Comparison of ENCODE assay signal across 18 cellular contexts in the genomic region with DNA sequence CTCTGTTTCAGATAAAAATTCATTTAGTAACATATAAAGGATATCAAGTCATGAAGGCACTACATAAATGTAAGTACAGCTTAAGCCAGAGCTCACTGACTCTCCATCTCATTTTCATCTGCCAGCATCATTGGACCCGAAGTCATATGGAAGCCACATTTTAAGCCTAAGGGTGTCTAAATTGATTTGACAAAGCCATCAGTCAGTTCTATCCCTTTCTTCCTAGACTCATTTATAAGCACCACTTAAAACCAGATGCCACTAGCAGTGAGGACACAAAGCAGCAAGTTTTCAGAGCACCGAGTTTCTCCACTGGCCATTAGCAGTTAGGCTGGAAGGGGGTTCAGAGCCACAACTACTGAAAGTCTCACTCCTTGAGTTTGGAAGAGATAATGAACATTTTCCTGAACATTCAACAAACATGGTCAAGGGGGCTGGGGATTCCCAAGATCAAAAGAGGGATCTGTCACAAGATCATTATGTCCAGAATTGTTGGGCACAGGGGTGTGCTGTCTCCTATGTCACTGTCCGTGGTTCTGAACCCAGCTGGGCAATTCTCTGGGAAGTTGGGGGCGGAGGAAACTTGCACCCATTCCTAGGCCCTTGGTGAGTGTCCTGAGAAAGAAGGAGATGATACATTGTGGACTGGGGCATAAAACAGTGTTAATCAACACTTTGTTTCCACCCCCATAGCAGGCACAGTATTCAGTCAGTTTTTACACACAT.
A peak's percentile ranks its signal among the peaks of the same experiment; 100 is the strongest.
DNase-seq lines count a peak whose midpoint lies in the region; ATAC-seq and TF ChIP-seq lines count a peak whose summit lies in the region.
"Had no signal": no experiment of that assay in that cellular context is flagged by ENCODE, and none has a peak within 500 bp of the region (broad histone marks: within the 10 kb centered on the region; RNA-seq: fewer than 3 reads in every experiment).

No MANE protein-coding gene starts in this region.

- H3K27me3 ChIP-seq in adipocyte (replicated peaks; ENCODE audit: control insufficient read depth, insufficient read depth, low read length): no peaks in the 10 kb centered on the region
- H3K27me3 ChIP-seq: BLaER1 treated with 17β-estradiol and CSF1 and Interleukin-3, amounts not matched to agents 10 nM and 100 nM had no signal

- H3K36me3 ChIP-seq in adipocyte (ENCODE audit: control insufficient read depth, insufficient read depth, low read length, severe bottlenecking): no peaks in the 10 kb centered on the region
- H3K36me3 ChIP-seq: BLaER1 treated with 17β-estradiol and CSF1 and Interleukin-3, amounts not matched to agents 10 nM and 100 nM; gastroesophageal sphincter; lower lobe of right lung had no signal

- peaks cover 47% of the 10 kb centered on the region for H3K4me1 ChIP-seq in adipocyte (ENCODE audit: control insufficient read depth, insufficient read depth, low read length)
- H3K4me1 ChIP-seq: BLaER1 treated with 17β-estradiol and CSF1 and Interleukin-3, amounts not matched to agents 10 nM and 100 nM had no signal

- no peak for ATAC-seq in GM18502 (IDR thresholded peaks at IDR 0.05; ENCODE audit: poor library complexity, unreplicated experiment)
- ATAC-seq: gastroesophageal sphincter; stimulated activated naive CD8-positive, alpha-beta T cell treated with anti-CD3 and anti-CD28 coated beads, Interleukin-15, amount 100 ng/mL, for 72 hours; T-helper 17 cell had no signal

- CTCF ChIA-PET in HEK293T (lab: Yijun Ruan, JAX): interaction anchor here (1.0 to 1.3 kb wide), 3 partner anchors 58 to 117 kb away, joined by 3 read pairs; no protein-coding TSS in a partner anchor

- POLR2A ChIA-PET in HEK293T (lab: Yijun Ruan, JAX): no interaction called here

- H3K4me3 ChIP-seq in adipocyte (ENCODE audit: low read length): no peak overlapping the region
- H3K4me3 ChIP-seq: BLaER1 treated with 17β-estradiol and CSF1 and Interleukin-3, amounts not matched to agents 10 nM and 100 nM; gastroesophageal sphincter; lower lobe of right lung had no signal

- H3K9ac ChIP-seq in adipocyte (ENCODE audit: low read length): no peak overlapping the region
- H3K9ac ChIP-seq: BLaER1 treated with 17β-estradiol and CSF1 and Interleukin-3, amounts not matched to agents 10 nM and 100 nM had no signal

- H3K9me3 ChIP-seq in adipocyte (ENCODE audit: control insufficient read depth, low read length): no peaks in the 10 kb centered on the region
- H3K9me3 ChIP-seq: gastroesophageal sphincter, lower lobe of right lung had no signal

- DNase-seq in AG08396 (ENCODE audit: low spot score) (peak; percentile 17), HEK293T (ENCODE audit: extremely low spot score) (peak; percentile 13), adipocyte (ENCODE audit: low read depth) (peak; percentile 62), iris pigment epithelial cell (ENCODE audit: low read depth) (peak; percentile 31), pons (ENCODE audit: low spot score) (no peak), NCI-H524 (lab: John Stamatoyannopoulos, UW) (no peak), NCI-H2196 treated with DMSO at 0.1 percent for 48 hours (lab: John Stamatoyannopoulos, UW; ENCODE audit: unreplicated experiment) (no peak)
- DNase-seq: activated CD4-positive, alpha-beta T cell treated with anti-CD3 and anti-CD28 coated beads, Interleukin-2, amount 50 U/mL, for 48 hours; activated naive CD4-positive, alpha-beta T cell treated with anti-CD3 and anti-CD28 coated beads for 36 hours; lower lobe of right lung; NCI-H1436 treated with DMSO at 0.1 percent for 48 hours; posterior cingulate gyrus; stimulated activated CD4-positive, alpha-beta T cell treated with anti-CD3 and anti-CD28 coated beads, Interleukin-4, amount 100 ng/mL, for 4 hours; stimulated activated naive CD8-positive, alpha-beta T cell treated with anti-CD3 and anti-CD28 coated beads, Interleukin-15, amount 100 ng/mL, for 72 hours; T-helper 17 cell had no signal

TF ChIP-seq in HEK293T, 16 proteins besides CTCF, POLR2A, EP300 and RAD21:
- TF ChIP-seq TARDBP (IDR thresholded peaks at IDR 0.05): no peak

Comparison
In these comparisons a context has a peak if more than half of its experiments do, and no peak if none do; other contexts are left out.
1. DNase-seq: peak in AG08396 (single experiment), HEK293T (single experiment), adipocyte (single experiment) and iris pigment epithelial cell (single experiment); none in pons (single experiment), NCI-H524 (0 of 2) and NCI-H2196 treated with DMSO at 0.1 percent for 48 hours (single experiment).